ENCODE assay signal across 22 cellular contexts in genomic region chr11:109362059-109362458, GRCh38. TPM values are rescaled to one million over a fixed set of nuclear protein-coding genes. Genes with fewer than 3 reads are reported as not detected.
"Had no signal": no experiment of that assay in that cellular context is flagged by ENCODE, and none has a peak within 500 bp of the region (broad histone marks: within the 10 kb centered on the region; RNA-seq: fewer than 3 reads in every experiment).

No MANE protein-coding gene starts in this region.

- H3K4me3 ChIP-seq: testis had no signal

- H3K27ac Mint-ChIP-seq: activated CD4-positive, alpha-beta T cell treated with anti-CD3 and anti-CD28 coated beads, Interleukin-2, amount 10 ng/mL, durations not matched to agents 7 days and 5 days; activated CD8-positive, alpha-beta T cell treated with anti-CD3 and anti-CD28 coated beads, Interleukin-2, amount 10 ng/mL, durations not matched to agents 7 days and 5 days; activated naive CD8-positive, alpha-beta T cell treated with anti-CD3 and anti-CD28 coated beads, Interleukin-2, amount 10 ng/mL, durations not matched to agents 7 days and 5 days; activated T-cell treated with anti-CD3 and anti-CD28 coated beads, Interleukin-2, amount 50 U/mL, for 24 hours; activated T-helper 2 cell treated with anti-CD3 and anti-CD28 coated beads, Interferon-gamma antibody, Interleukin-2, Interleukin-4, amounts not matched to agents 10 μg/mL and 5 μg/mL and 100 μg/mL, durations not matched to agents 14 hours and 24 hours and 36 hours; immature natural killer cell; nephron progenitor cell; type B pancreatic cell had no signal

- H3K9me3 ChIP-seq: testis had no signal

- H3K27me3 ChIP-seq: testis had no signal

- H3K9me3 Mint-ChIP-seq: activated CD4-positive, alpha-beta T cell treated with anti-CD3 and anti-CD28 coated beads, Interleukin-2, amount 10 ng/mL, durations not matched to agents 7 days and 5 days; activated T-cell treated with anti-CD3 and anti-CD28 coated beads, Interleukin-2, amount 50 U/mL, for 24 hours; nephron progenitor cell; stimulated activated naive CD8-positive, alpha-beta T cell treated with anti-CD3 and anti-CD28 coated beads, Interleukin-15, amount 100 ng/mL, for 72 hours; type B pancreatic cell had no signal

- DNase-seq: activated CD4-positive, alpha-beta T cell treated with anti-CD3 and anti-CD28 coated beads, Interleukin-2, amount 10 ng/mL, durations not matched to agents 7 days and 5 days; activated CD8-positive, alpha-beta T cell treated with anti-CD3 and anti-CD28 coated beads, Interleukin-2, amount 10 ng/mL, durations not matched to agents 7 days and 5 days; activated naive CD4-positive, alpha-beta T cell treated with Interleukin-2 at 50 U/mL for 16 hours; activated naive CD8-positive, alpha-beta T cell treated with anti-CD3 and anti-CD28 coated beads, Interleukin-2, amount 10 ng/mL, durations not matched to agents 7 days and 5 days; activated T-cell treated with anti-CD3 and anti-CD28 coated beads, Interleukin-2, amount 50 U/mL, for 24 hours; effector CD4-positive, alpha-beta T cell; immature natural killer cell; left ventricle myocardium superior; nephron progenitor cell; occipital lobe; retina; small intestine; stimulated activated CD4-positive, alpha-beta T cell treated with anti-CD3 and anti-CD28 coated beads, Interleukin-4, amount 100 ng/mL, for 1 hour; stimulated activated naive CD8-positive, alpha-beta T cell treated with anti-CD3 and anti-CD28 coated beads, Interleukin-15, amount 100 ng/mL, for 72 hours; T1000; testis had no signal

- H3K36me3 Mint-ChIP-seq: activated naive CD8-positive, alpha-beta T cell treated with anti-CD3 and anti-CD28 coated beads, Interleukin-2, amount 10 ng/mL, durations not matched to agents 7 days and 5 days; immature natural killer cell; type B pancreatic cell had no signal

- H3K4me1 Mint-ChIP-seq: activated CD4-positive, alpha-beta T cell treated with anti-CD3 and anti-CD28 coated beads, Interleukin-2, amount 10 ng/mL, durations not matched to agents 7 days and 5 days; activated naive CD8-positive, alpha-beta T cell treated with anti-CD3 and anti-CD28 coated beads, Interleukin-2, amount 10 ng/mL, durations not matched to agents 7 days and 5 days; immature natural killer cell; stimulated activated naive CD8-positive, alpha-beta T cell treated with anti-CD3 and anti-CD28 coated beads, Interleukin-15, amount 100 ng/mL, for 72 hours had no signal

- ATAC-seq: activated CD8-positive, alpha-beta T cell treated with anti-CD3 and anti-CD28 coated beads, Interleukin-2, amount 10 ng/mL, durations not matched to agents 7 days and 5 days; esophagus mucosa; left ventricle myocardium superior; stimulated activated naive CD8-positive, alpha-beta T cell treated with anti-CD3 and anti-CD28 coated beads, Interleukin-15, amount 100 ng/mL, for 72 hours had no signal

- H3K4me1 ChIP-seq: testis had no signal

- H3K27me3 Mint-ChIP-seq: activated CD4-positive, alpha-beta T cell treated with anti-CD3 and anti-CD28 coated beads, Interleukin-2, amount 10 ng/mL, durations not matched to agents 7 days and 5 days; activated naive CD8-positive, alpha-beta T cell treated with anti-CD3 and anti-CD28 coated beads, Interleukin-2, amount 10 ng/mL, durations not matched to agents 7 days and 5 days; activated T-cell treated with anti-CD3 and anti-CD28 coated beads, Interleukin-2, amount 50 U/mL, for 24 hours had no signal

- H3K4me3 Mint-ChIP-seq: activated CD4-positive, alpha-beta T cell treated with anti-CD3 and anti-CD28 coated beads, Interleukin-2, amount 10 ng/mL, durations not matched to agents 7 days and 5 days; activated CD8-positive, alpha-beta T cell treated with anti-CD3 and anti-CD28 coated beads, Interleukin-2, amount 10 ng/mL, durations not matched to agents 7 days and 5 days; activated naive CD8-positive, alpha-beta T cell treated with anti-CD3 and anti-CD28 coated beads, Interleukin-2, amount 10 ng/mL, durations not matched to agents 7 days and 5 days; activated T-cell treated with anti-CD3 and anti-CD28 coated beads, Interleukin-2, amount 50 U/mL, for 24 hours; immature natural killer cell; nephron progenitor cell; stimulated activated naive CD8-positive, alpha-beta T cell treated with anti-CD3 and anti-CD28 coated beads, Interleukin-15, amount 100 ng/mL, for 72 hours; type B pancreatic cell had no signal

- H3K27ac ChIP-seq: testis had no signal

RNA-seq across cellular contexts. Expression of gene C11orf87, which starts 59.9 kb away (rescaled TPM):
- total RNA-seq: activated CD4-positive, alpha-beta T cell treated with anti-CD3 and anti-CD28 coated beads, Interleukin-2, amount 10 ng/mL, durations not matched to agents 7 days and 5 days; activated CD8-positive, alpha-beta T cell treated with anti-CD3 and anti-CD28 coated beads, Interleukin-2, amount 10 ng/mL, durations not matched to agents 7 days and 5 days; activated naive CD8-positive, alpha-beta T cell treated with anti-CD3 and anti-CD28 coated beads, Interleukin-2, amount 10 ng/mL, durations not matched to agents 7 days and 5 days; activated T-helper 2 cell treated with anti-CD3 and anti-CD28 coated beads, Interferon-gamma antibody, Interleukin-2, Interleukin-4, amounts not matched to agents 10 μg/mL and 5 μg/mL and 100 μg/mL, durations not matched to agents 14 hours and 24 hours and 36 hours; left ventricle myocardium superior; myocyte; posterior vena cava; T-helper 1 cell treated with Interleukin-12 subunit alpha and Interleukin-12 subunit beta and Interleukin-4 antibody, amounts not matched to agents 30 ng/mL and 1 ng/mL, for 36 hours had no signal
